In the genomic region with DNA sequence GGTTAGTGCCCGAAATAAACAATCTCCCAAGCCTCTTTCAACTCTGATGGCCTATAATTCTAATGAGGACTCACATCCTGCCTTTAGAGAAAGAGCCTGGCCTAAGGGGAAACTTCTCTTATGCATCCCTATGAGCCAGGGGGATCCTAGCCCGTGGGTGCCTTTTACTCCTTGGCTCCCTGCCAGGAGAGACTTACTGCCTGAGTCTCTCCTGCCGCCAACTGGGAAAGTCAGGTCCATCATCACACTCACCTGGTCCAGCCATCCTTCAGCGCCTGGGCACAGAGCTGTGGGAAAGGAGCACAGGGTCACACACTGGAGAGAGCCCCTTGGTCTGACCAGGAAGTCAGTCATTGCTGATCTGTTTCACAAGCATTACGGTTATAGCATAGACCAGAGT, we compare ENCODE assay signal across 16 cellular contexts. TPM values are rescaled to one million over a fixed set of nuclear protein-coding genes. Genes with fewer than 3 reads are reported as not detected.
DNase-seq lines count a peak whose midpoint lies in the region; ATAC-seq and TF ChIP-seq lines count a peak whose summit lies in the region.
"Had no signal": no experiment of that assay in that cellular context is flagged by ENCODE, and none has a peak within 500 bp of the region (broad histone marks: within the 10 kb centered on the region; RNA-seq: fewer than 3 reads in every experiment).

No MANE protein-coding gene starts in this region.

- H3K27me3 Mint-ChIP-seq in nephron progenitor cell (ENCODE audit: low read depth, poor library complexity) (peaks cover 2% of the 10 kb centered on the region), T-helper 17 cell (no peaks in the 10 kb centered on the region)
- H3K27me3 Mint-ChIP-seq: CD4-positive, alpha-beta T cell had no signal

- H3K4me3 Mint-ChIP-seq in nephron progenitor cell (no peak overlapping the region), T-helper 17 cell (no peak overlapping the region)
- H3K4me3 Mint-ChIP-seq: CD4-positive, alpha-beta T cell; T-helper 1 cell treated with Interleukin-12 subunit alpha and Interleukin-12 subunit beta and Interleukin-4 antibody, amounts not matched to agents 30 μg/mL and 1 μg/mL, for 36 hours had no signal

- no peak for TF ChIP-seq CTCF in nephron progenitor cell (IDR thresholded peaks at IDR 0.05)

- H3K9me3 ChIP-seq in T-helper 17 cell (ENCODE audit: control insufficient read depth, low read length, poor library complexity, severe bottlenecking), result no peaks in the 10 kb centered on the region
- H3K9me3 ChIP-seq: BE2C had no signal

- H3K36me3 Mint-ChIP-seq in nephron progenitor cell (ENCODE audit: low read depth) (peaks cover 50% of the 10 kb centered on the region), T-helper 17 cell (ENCODE audit: low read depth) (peaks cover 3% of the 10 kb centered on the region)

- ATAC-seq in T-helper 17 cell (no peak), HG02970 (IDR thresholded peaks at IDR 0.05; ENCODE audit: low FRiP score, unreplicated experiment) (no peak)

- H3K27ac Mint-ChIP-seq in nephron progenitor cell (peak overlapping the region; percentile 71), T-helper 17 cell (no peak overlapping the region)
- H3K27ac Mint-ChIP-seq: CD4-positive, alpha-beta T cell; T-helper 1 cell treated with Interleukin-12 subunit alpha and Interleukin-12 subunit beta and Interleukin-4 antibody, amounts not matched to agents 30 μg/mL and 1 μg/mL, for 36 hours had no signal

- DNase-seq in DMS153 treated with DMSO at 0.1 percent for 48 hours (lab: John Stamatoyannopoulos, UW; ENCODE audit: unreplicated experiment) (peak; percentile 9), DMS153 (lab: John Stamatoyannopoulos, UW) (no peak), NCI-H82 (lab: John Stamatoyannopoulos, UW) (peak; percentile 69), NCI-H82 treated with DMSO at 0.1 percent for 48 hours (lab: John Stamatoyannopoulos, UW; ENCODE audit: unreplicated experiment) (no peak), NCI-H345 treated with DMSO at 0.1 percent for 48 hours (lab: John Stamatoyannopoulos, UW; ENCODE audit: unreplicated experiment) (peak; percentile 54), nephron progenitor cell (no peak), T-helper 17 cell (no peak)
- DNase-seq: 8988T; BE2C; CD4-positive, alpha-beta T cell; NCI-H1436; NCI-H2029; NCI-H446; SHP77 had no signal

- H3K4me1 Mint-ChIP-seq in nephron progenitor cell (peaks cover 18% of the 10 kb centered on the region), T-helper 17 cell (peaks cover 8% of the 10 kb centered on the region)

- H3K9me3 Mint-ChIP-seq in nephron progenitor cell, result no peaks in the 10 kb centered on the region
- H3K9me3 Mint-ChIP-seq: CD4-positive, alpha-beta T cell; T-helper 1 cell treated with Interleukin-12 subunit alpha and Interleukin-12 subunit beta and Interleukin-4 antibody, amounts not matched to agents 30 μg/mL and 1 μg/mL, for 36 hours had no signal

RNA-seq across cellular contexts. Expression of gene ENOSF1, which starts 24.1 kb away (rescaled TPM):
- total RNA-seq in T-helper 17 cell, result 10 to 100 TPM; 57.4 to 69.3 TPM

RNA-seq across cellular contexts. Expression of gene TYMS, which starts 30.9 kb away (rescaled TPM):
- 1 to 10 TPM in 1 of 2 donors, under 1 TPM in 1; 0.60 to 2.5 TPM for total RNA-seq in T-helper 17 cell

Comparison
In these comparisons a context has a peak if more than half of its experiments do, and no peak if none do; other contexts are left out.
1. DNase-seq: peak in DMS153 treated with DMSO at 0.1 percent for 48 hours (single experiment), NCI-H82 (single experiment) and NCI-H345 treated with DMSO at 0.1 percent for 48 hours (single experiment); none in DMS153 (single experiment), NCI-H82 treated with DMSO at 0.1 percent for 48 hours (single experiment), nephron progenitor cell (single experiment) and T-helper 17 cell (0 of 3).